8 cellular contexts compared by ENCODE assay signal in the genomic region with DNA sequence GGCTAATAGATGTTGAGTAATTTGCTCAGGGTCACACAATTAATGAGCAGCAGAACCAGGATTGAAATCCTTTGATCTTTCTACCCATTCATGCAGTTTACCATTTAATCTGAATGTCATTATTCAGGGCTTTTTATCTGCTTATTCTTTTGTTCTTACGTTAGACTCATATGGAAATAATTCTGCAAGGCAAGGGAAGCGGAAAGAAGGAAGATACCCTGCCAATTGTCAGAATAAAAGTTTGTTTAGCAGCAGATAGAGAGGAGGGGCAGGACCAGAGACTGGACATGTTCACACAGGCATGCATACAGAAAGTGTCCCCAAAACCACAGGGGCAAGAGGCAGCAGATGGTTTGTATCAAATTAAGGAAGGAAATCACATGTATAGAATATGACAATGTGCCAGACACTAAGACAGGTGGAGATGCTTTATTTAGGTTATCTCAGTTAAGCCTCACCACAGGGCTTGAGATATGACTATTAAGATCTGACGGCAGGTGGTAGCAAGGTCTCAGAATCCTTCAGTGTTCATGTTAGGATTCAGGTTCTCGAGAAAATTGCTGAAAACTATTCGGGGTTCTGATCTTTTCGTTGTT. TPM values are rescaled to one million over a fixed set of nuclear protein-coding genes. Genes with fewer than 3 reads are reported as not detected.
A peak's percentile ranks its signal among the peaks of the same experiment; 100 is the strongest.
DNase-seq lines count a peak whose midpoint lies in the region; ATAC-seq and TF ChIP-seq lines count a peak whose summit lies in the region.

No MANE protein-coding gene starts in this region.

- H3K27me3 Mint-ChIP-seq in effector memory CD8-positive, alpha-beta T cell, result no peaks in the 10 kb centered on the region

- no peak overlapping the region for H3K27ac ChIP-seq in coronary artery
- no peak overlapping the region for H3K27ac ChIP-seq in ascending aorta

- peaks cover 3% of the 10 kb centered on the region in 2 donors for H3K4me1 Mint-ChIP-seq in effector memory CD8-positive, alpha-beta T cell (ENCODE audit: low read depth in 2 of 2)

- H3K27ac Mint-ChIP-seq in effector memory CD8-positive, alpha-beta T cell, result no peak overlapping the region

- TF ChIP-seq CTCF in coronary artery (IDR thresholded peaks at IDR 0.05) (no peak), ascending aorta (IDR thresholded peaks at IDR 0.05) (no peak)

- H3K27me3 ChIP-seq in ascending aorta, result no peaks in the 10 kb centered on the region

- no peak overlapping the region for H3K4me3 Mint-ChIP-seq in effector memory CD8-positive, alpha-beta T cell

- intact Hi-C loops in ascending aorta (cut with DNase I), result no loop called here

- no peak for DNase-seq in effector memory CD8-positive, alpha-beta T cell
- DNase-seq in coronary artery (ENCODE audit: low spot score) (no peak), hypothalamus (lab: John Stamatoyannopoulos, UW) (no peak), ascending aorta (ENCODE audit: low spot score in 2 of 2) (no peak), HT-29 (ENCODE audit: low spot score) (no peak)

- H3K36me3 Mint-ChIP-seq in effector memory CD8-positive, alpha-beta T cell (ENCODE audit: insufficient read depth), result peaks cover 25% of the 10 kb centered on the region

- H3K4me3 ChIP-seq in coronary artery, result no peak overlapping the region
- no peak overlapping the region for H3K4me3 ChIP-seq in ascending aorta

- H3K4me1 ChIP-seq in ascending aorta, result no peaks in the 10 kb centered on the region

- ATAC-seq in GM18520 (IDR thresholded peaks at IDR 0.05; ENCODE audit: unreplicated experiment), result peak; percentile 98
- peak; percentile 96 for ATAC-seq in GM21723 (IDR thresholded peaks at IDR 0.05; ENCODE audit: unreplicated experiment)
- peak; percentile 89 for ATAC-seq in HG03575 (IDR thresholded peaks at IDR 0.05; ENCODE audit: extremely low read depth, insufficient number of reproducible peaks, low FRiP score, unreplicated experiment)
- ATAC-seq in effector memory CD8-positive, alpha-beta T cell (replicated peaks), result peak; percentile 31

- H3K9me3 ChIP-seq in ascending aorta, result peaks cover 0 to 6% of the 10 kb centered on the region in 2 donors

- H3K36me3 ChIP-seq in ascending aorta, result peaks cover 8 to 15% of the 10 kb centered on the region in 2 donors

- peaks cover 0 to 6% of the 10 kb centered on the region in 2 donors for H3K9me3 Mint-ChIP-seq in effector memory CD8-positive, alpha-beta T cell

RNA-seq across cellular contexts. Expression of a gene that starts 29.8 kb away (rescaled TPM):
- total RNA-seq in ascending aorta, result 7.7 TPM
- total RNA-seq in HT-29 (2014; rRNA removed; shearing (Covaris generic)), result 0.91 and 2.9 TPM in 2 replicates

RNA-seq across cellular contexts. Expression of a gene that starts 46.9 kb away (rescaled TPM):
- 101 TPM for total RNA-seq in ascending aorta
- 23.0 and 24.6 TPM in 2 replicates for total RNA-seq in HT-29 (2014; rRNA removed; shearing (Covaris generic))

Comparison
In these comparisons a context has a peak if more than half of its experiments do, and no peak if none do; other contexts are left out.
1. ATAC-seq: peak in every context shown above with its lines; median percentile 98 in GM18520; 96 in GM21723; 89 in HG03575; 31 in effector memory CD8-positive, alpha-beta T cell.